ENCODE assay signal across 8 cellular contexts in genomic region chr7:99500637-99501009, GRCh38. TPM values are rescaled to one million over a fixed set of nuclear protein-coding genes. Genes with fewer than 3 reads are reported as not detected.
DNase-seq lines count a peak whose midpoint lies in the region; ATAC-seq and TF ChIP-seq lines count a peak whose summit lies in the region.

No MANE protein-coding gene starts in this region.

- no peak for TF ChIP-seq POLR2A in heart left ventricle (IDR thresholded peaks at IDR 0.05)

- H3K27me3 ChIP-seq in heart left ventricle: no peaks in the 10 kb centered on the region

- H3K27ac ChIP-seq in heart left ventricle (peak overlapping the region; percentile 85 to 98 (median 92)), caudate nucleus (ENCODE audit: low read depth, low read length) (peak overlapping the region; percentile 21)

- H3K9me3 ChIP-seq in heart left ventricle: peaks cover 0 to under 1% (median 0%) of the 10 kb centered on the region in 12 donors
- H3K9me3 ChIP-seq in mucosa of descending colon: peaks cover 1% of the 10 kb centered on the region

- H3K4me1 ChIP-seq in heart left ventricle (peaks cover 13 to 39% (median 31%) of the 10 kb centered on the region in 12 donors), mucosa of descending colon (ENCODE audit: low read depth) (peaks cover 23% of the 10 kb centered on the region)

- DNase-seq in heart left ventricle (no peak), cardiac septum (ENCODE audit: low spot score) (no peak), caudate nucleus (lab: John Stamatoyannopoulos, UW) (no peak), mucosa of descending colon (peak in 2 of 3 donors; percentile 17 to 53), NCI-H2029 (lab: John Stamatoyannopoulos, UW) (no peak)

- H3K36me3 ChIP-seq in heart left ventricle: peaks cover 0 to 32% (median 25%) of the 10 kb centered on the region in 9 donors
- H3K36me3 ChIP-seq in mucosa of descending colon (ENCODE audit: low read depth): no peaks in the 10 kb centered on the region

- WGBS in heart left ventricle, 4 donors: 47 to 53% (median 52%) methylated on average over 16 of the region's 16 CpGs

- H3K4me3 ChIP-seq in heart left ventricle: peak overlapping the region; percentile 61 to 99 (median 82)
- H3K4me3 ChIP-seq in mucosa of descending colon: peak overlapping the region; percentile 88

- intact Hi-C loops in heart left ventricle (cut with DNase I): loop anchor here in 9 of 10 donors (1.0 to 10.0 kb wide), 6 partner anchors 28 to 57 kb away; partner anchors contain the start of genes ZNF655 (in 6 of the 9), FAM200A (in 4 of the 9), ZNF789 (in 2 of the 9) and ATP5MF (in 1 of the 9)
- intact Hi-C loops in cardiac septum (cut with DNase I): loop anchor here (1.0 to 2.0 kb wide), 2 partner anchors 28 to 52 kb away; partner anchors contain the start of genes FAM200A and ZNF789
- intact Hi-C loops in mucosa of descending colon (cut with DNase I, micrococcal nuclease): no loop called here

- no peak for TF ChIP-seq CTCF in heart left ventricle (IDR thresholded peaks at IDR 0.05)
- TF ChIP-seq CTCF in mucosa of descending colon (IDR thresholded peaks at IDR 0.05): no peak

- no peak for ATAC-seq in heart left ventricle
- ATAC-seq in mucosa of descending colon: no peak
- no peak for ATAC-seq in HG02884 (IDR thresholded peaks at IDR 0.05; ENCODE audit: unreplicated experiment)
- no peak for ATAC-seq in GM19324 (IDR thresholded peaks at IDR 0.05; ENCODE audit: low FRiP score, unreplicated experiment)
- no peak for ATAC-seq in HG02870 (IDR thresholded peaks at IDR 0.05; ENCODE audit: unreplicated experiment)

RNA-seq across cellular contexts. Expression of gene ZNF394, which starts 0.5 kb away (rescaled TPM):
- total RNA-seq in heart left ventricle (10 to 100 TPM; 12.4 to 23.0 (median 15.2) TPM), cardiac septum (14.9 TPM), mucosa of descending colon (10 to 100 TPM; 30.5 to 43.9 (median 36.5) TPM)
- polyA plus RNA-seq in heart left ventricle: 10 to 100 TPM; 13.9 to 16.0 TPM

RNA-seq across cellular contexts. Expression of gene ZKSCAN5, which starts 3.8 kb away (rescaled TPM):
- total RNA-seq in heart left ventricle (1 to 10 TPM; 5.6 to 9.6 (median 7.1) TPM), cardiac septum (7.0 TPM), mucosa of descending colon (1 to 10 TPM; 5.9 to 10.0 (median 6.4) TPM)
- polyA plus RNA-seq in heart left ventricle: 1 to 10 TPM; 2.1 to 5.8 TPM

RNA-seq across cellular contexts. Expression of gene ZNF789, which starts 27.9 kb away (rescaled TPM):
- 1 to 10 TPM; 2.1 to 5.2 (median 3.2) TPM for total RNA-seq in heart left ventricle
- 1 to 10 TPM; 3.3 to 4.4 TPM for polyA plus RNA-seq in heart left ventricle
- total RNA-seq in cardiac septum: 3.8 TPM
- 10 to 100 TPM; 12.3 to 25.4 (median 23.4) TPM for total RNA-seq in mucosa of descending colon

RNA-seq across cellular contexts. Expression of gene ATP5MF, which starts 34.7 kb away (rescaled TPM):
- 1,000 to 10,000 TPM in 2 of 9 donors, 100 to 1,000 TPM in 7; 579 to 6,117 (median 707) TPM for total RNA-seq in heart left ventricle
- polyA plus RNA-seq in heart left ventricle: 1,000 to 10,000 TPM; 2,714 to 5,384 TPM
- total RNA-seq in cardiac septum: 516 TPM
- total RNA-seq in mucosa of descending colon: 100 to 1,000 TPM; 229 to 341 (median 331) TPM

RNA-seq across cellular contexts. Expression of gene FAM200A, which starts 51.3 kb away (rescaled TPM):
- total RNA-seq in heart left ventricle: 1 to 10 TPM; 4.7 to 7.1 (median 5.3) TPM
- polyA plus RNA-seq in heart left ventricle: 1 to 10 TPM; 5.8 to 6.6 TPM
- total RNA-seq in cardiac septum: 4.9 TPM
- 1 to 10 TPM; 3.8 to 5.6 (median 5.1) TPM for total RNA-seq in mucosa of descending colon

Comparison
In these comparisons a context has a peak if more than half of its experiments do, and no peak if none do; other contexts are left out.
1. DNase-seq: peak in mucosa of descending colon (2 of 3); none in heart left ventricle (0 of 5), cardiac septum (single experiment), caudate nucleus (0 of 61) and NCI-H2029 (single experiment).
2. intact Hi-C loops: an anchor here in heart left ventricle (1.0 to 10.0 kb wide) and cardiac septum (1.0 to 2.0 kb wide); none called in mucosa of descending colon.